8 cellular contexts compared by ENCODE assay signal in genomic region chr17:45584092-45585036, GRCh38.
DNase-seq lines count a peak whose midpoint lies in the region; ATAC-seq and TF ChIP-seq lines count a peak whose summit lies in the region.

No MANE protein-coding gene starts in this region.

- H3K9ac ChIP-seq in SU-DHL-6 (ENCODE audit: low read length): peak overlapping the region; percentile 67

- peak overlapping the region; percentile 56 for H2AFZ ChIP-seq in SU-DHL-6 (ENCODE audit: low read depth, low read length, severe bottlenecking)

- POLR2A ChIA-PET in MCF 10A (lab: Yijun Ruan, JAX): interaction anchor here (0.5 to 3.1 kb wide), 12 partner anchors 9 to 702 kb away, joined by 3 to 18 read pairs (median 4); partner anchors contain the start of genes ARHGAP27, HEXIM1, KANSL1 and PLEKHM1

- peak overlapping the region; percentile 77 for H3K4me3 Mint-ChIP-seq in MCF 10A (ENCODE audit: unreplicated experiment)

- H3K36me3 ChIP-seq in SU-DHL-6 (ENCODE audit: low read length): 0 out of 2 replicates have a peak, but pooled peaks cover 7% of the 10 kb centered on the region

- no peaks in the 10 kb centered on the region for H3K27me3 Mint-ChIP-seq in MCF 10A (ENCODE audit: insufficient read depth, unreplicated experiment)

- no TSS peak for BruUV-seq in MCF 10A (replicated peaks; lab: Mats Ljungman, UMichigan)

- peak overlapping the region; percentile 70 for H3K4me3 ChIP-seq in SU-DHL-6 (ENCODE audit: insufficient read depth, low read length, poor library complexity, severe bottlenecking)

- H3K27me3 ChIP-seq in SU-DHL-6 (ENCODE audit: low read length): no peaks in the 10 kb centered on the region

- ATAC-seq in HG03039 (IDR thresholded peaks at IDR 0.05; ENCODE audit: unreplicated experiment): peak; percentile 54

- H3K9me3 Mint-ChIP-seq in MCF 10A (ENCODE audit: unreplicated experiment): no peaks in the 10 kb centered on the region

- peaks cover 23% of the 10 kb centered on the region for H3K4me1 Mint-ChIP-seq in MCF 10A (ENCODE audit: insufficient read depth, unreplicated experiment)

- peak overlapping the region; percentile 91 for H3K4me2 ChIP-seq in SU-DHL-6 (ENCODE audit: low read depth, low read length, poor library complexity, severe bottlenecking)

- H3K79me2 ChIP-seq in SU-DHL-6 (ENCODE audit: insufficient read depth, low read length): peaks cover 50% of the 10 kb centered on the region

- H3K36me3 Mint-ChIP-seq in MCF 10A (ENCODE audit: insufficient read depth, unreplicated experiment): peaks cover 29% of the 10 kb centered on the region

- DNase-seq in MCF 10A (ENCODE audit: unreplicated experiment) (peak; percentile 81), iris pigment epithelial cell (ENCODE audit: low read depth) (peak; percentile 34), SIG-M5 treated with dmso at 0.1 percent for 504 hours (lab: John Stamatoyannopoulos, UW; ENCODE audit: unreplicated experiment) (no peak), DMS114 treated with DMSO at 0.1 percent for 48 hours (lab: John Stamatoyannopoulos, UW; ENCODE audit: unreplicated experiment) (no peak)
- peak; percentile 78 for DNase-seq in stimulated activated CD4-positive, alpha-beta T cell treated with anti-CD3 and anti-CD28 coated beads, Interleukin-15, amount 100 ng/mL, for 24 hours

- CTCF ChIA-PET in MCF 10A (lab: Yijun Ruan, JAX): interaction anchor here (0.6 kb wide), 1 partner anchor 114 kb away, joined by 3 read pairs; no protein-coding TSS in a partner anchor

- no peaks in the 10 kb centered on the region for H3K9me2 ChIP-seq in SU-DHL-6 (replicated peaks; ENCODE audit: insufficient read depth, low read length)

- peak overlapping the region; percentile 89 for H3K27ac ChIP-seq in SU-DHL-6 (ENCODE audit: low read depth, low read length)

- TF ChIP-seq CTCF in SU-DHL-6 (IDR thresholded peaks at IDR 0.05; ENCODE audit: insufficient read depth, low read length, poor library complexity, severe bottlenecking) (no peak), MCF 10A (IDR thresholded peaks at IDR 0.05; ENCODE audit: unreplicated experiment) (no peak)

- 0 out of 2 replicates have a peak, but pooled peaks cover 4% of the 10 kb centered on the region for H3F3A ChIP-seq in SU-DHL-6 (ENCODE audit: insufficient read depth)

- intact Hi-C loops in MCF 10A (cut with micrococcal nuclease): loop anchor here (2.0 kb wide), 1 partner anchor 156 kb away; no protein-coding TSS in a partner anchor

- TF ChIP-seq POLR2A in GM18526 (IDR thresholded peaks at IDR 0.05; ENCODE audit: extremely low read depth, insufficient read length): peak; percentile 59

- H4K20me1 ChIP-seq in SU-DHL-6 (ENCODE audit: low read depth, low read length): 0 out of 2 replicates have a peak, but pooled peaks cover 3% of the 10 kb centered on the region

- no peaks in the 10 kb centered on the region for H3K9me3 ChIP-seq in SU-DHL-6 (ENCODE audit: insufficient read depth, low read length)

- H3K27ac Mint-ChIP-seq in MCF 10A (ENCODE audit: low read depth, unreplicated experiment): peak overlapping the region; percentile 76

Comparison
In these comparisons a context has a peak if more than half of its experiments do, and no peak if none do; other contexts are left out.
1. DNase-seq: peak in MCF 10A (single experiment), iris pigment epithelial cell (single experiment) and stimulated activated CD4-positive, alpha-beta T cell treated with anti-CD3 and anti-CD28 coated beads, Interleukin-15, amount 100 ng/mL, for 24 hours (single experiment); none in SIG-M5 treated with dmso at 0.1 percent for 504 hours (single experiment) and DMS114 treated with DMSO at 0.1 percent for 48 hours (single experiment).